ENCODE assay signal across 1 cellular context in the genomic region with DNA sequence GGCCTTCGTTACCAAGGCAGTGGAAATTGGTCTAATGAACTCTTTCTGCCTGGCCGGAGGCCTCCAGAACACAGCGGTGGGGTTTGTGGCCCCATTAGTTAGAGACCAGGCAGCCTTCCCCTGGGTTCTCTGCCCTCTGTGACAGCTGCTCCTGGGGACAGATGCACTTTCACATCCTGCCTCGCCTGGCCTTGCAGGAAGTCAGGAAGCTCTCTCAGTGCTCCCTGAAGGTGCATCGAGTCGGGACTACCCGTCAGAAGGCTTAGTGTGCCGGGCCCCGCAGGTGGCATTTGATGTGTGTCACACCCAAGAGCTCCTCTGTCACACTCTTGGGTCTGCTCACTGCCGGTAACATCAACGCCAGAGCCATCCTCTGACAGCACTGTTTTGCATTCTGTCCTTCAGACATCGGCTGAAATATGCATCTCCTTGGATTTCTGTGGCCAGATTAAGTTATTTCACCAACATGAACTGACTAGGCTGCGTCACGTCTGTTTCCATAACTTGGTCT.
TF ChIP-seq lines count a peak whose summit lies in the region.

No MANE protein-coding gene starts in this region.

TF ChIP-seq in WTC11, 78 proteins besides CTCF, POLR2A, EP300 and RAD21 (continued from another document):
- TF ChIP-seq, protein P1, sequence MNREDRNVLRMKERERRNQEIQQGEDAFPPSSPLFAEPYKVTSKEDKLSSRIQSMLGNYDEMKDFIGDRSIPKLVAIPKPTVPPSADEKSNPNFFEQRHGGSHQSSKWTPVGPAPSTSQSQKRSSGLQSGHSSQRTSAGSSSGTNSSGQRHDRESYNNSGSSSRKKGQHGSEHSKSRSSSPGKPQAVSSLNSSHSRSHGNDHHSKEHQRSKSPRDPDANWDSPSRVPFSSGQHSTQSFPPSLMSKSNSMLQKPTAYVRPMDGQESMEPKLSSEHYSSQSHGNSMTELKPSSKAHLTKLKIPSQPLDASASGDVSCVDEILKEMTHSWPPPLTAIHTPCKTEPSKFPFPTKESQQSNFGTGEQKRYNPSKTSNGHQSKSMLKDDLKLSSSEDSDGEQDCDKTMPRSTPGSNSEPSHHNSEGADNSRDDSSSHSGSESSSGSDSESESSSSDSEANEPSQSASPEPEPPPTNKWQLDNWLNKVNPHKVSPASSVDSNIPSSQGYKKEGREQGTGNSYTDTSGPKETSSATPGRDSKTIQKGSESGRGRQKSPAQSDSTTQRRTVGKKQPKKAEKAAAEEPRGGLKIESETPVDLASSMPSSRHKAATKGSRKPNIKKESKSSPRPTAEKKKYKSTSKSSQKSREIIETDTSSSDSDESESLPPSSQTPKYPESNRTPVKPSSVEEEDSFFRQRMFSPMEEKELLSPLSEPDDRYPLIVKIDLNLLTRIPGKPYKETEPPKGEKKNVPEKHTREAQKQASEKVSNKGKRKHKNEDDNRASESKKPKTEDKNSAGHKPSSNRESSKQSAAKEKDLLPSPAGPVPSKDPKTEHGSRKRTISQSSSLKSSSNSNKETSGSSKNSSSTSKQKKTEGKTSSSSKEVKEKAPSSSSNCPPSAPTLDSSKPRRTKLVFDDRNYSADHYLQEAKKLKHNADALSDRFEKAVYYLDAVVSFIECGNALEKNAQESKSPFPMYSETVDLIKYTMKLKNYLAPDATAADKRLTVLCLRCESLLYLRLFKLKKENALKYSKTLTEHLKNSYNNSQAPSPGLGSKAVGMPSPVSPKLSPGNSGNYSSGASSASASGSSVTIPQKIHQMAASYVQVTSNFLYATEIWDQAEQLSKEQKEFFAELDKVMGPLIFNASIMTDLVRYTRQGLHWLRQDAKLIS (CRISPR knock-in tag; IDR thresholded peaks at IDR 0.05; ENCODE audit: borderline replicate concordance): no peak
- no peak for TF ChIP-seq PRRX2 (CRISPR knock-in tag; IDR thresholded peaks at IDR 0.05)
- TF ChIP-seq, protein P2, sequence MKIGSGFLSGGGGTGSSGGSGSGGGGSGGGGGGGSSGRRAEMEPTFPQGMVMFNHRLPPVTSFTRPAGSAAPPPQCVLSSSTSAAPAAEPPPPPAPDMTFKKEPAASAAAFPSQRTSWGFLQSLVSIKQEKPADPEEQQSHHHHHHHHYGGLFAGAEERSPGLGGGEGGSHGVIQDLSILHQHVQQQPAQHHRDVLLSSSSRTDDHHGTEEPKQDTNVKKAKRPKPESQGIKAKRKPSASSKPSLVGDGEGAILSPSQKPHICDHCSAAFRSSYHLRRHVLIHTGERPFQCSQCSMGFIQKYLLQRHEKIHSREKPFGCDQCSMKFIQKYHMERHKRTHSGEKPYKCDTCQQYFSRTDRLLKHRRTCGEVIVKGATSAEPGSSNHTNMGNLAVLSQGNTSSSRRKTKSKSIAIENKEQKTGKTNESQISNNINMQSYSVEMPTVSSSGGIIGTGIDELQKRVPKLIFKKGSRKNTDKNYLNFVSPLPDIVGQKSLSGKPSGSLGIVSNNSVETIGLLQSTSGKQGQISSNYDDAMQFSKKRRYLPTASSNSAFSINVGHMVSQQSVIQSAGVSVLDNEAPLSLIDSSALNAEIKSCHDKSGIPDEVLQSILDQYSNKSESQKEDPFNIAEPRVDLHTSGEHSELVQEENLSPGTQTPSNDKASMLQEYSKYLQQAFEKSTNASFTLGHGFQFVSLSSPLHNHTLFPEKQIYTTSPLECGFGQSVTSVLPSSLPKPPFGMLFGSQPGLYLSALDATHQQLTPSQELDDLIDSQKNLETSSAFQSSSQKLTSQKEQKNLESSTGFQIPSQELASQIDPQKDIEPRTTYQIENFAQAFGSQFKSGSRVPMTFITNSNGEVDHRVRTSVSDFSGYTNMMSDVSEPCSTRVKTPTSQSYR (CRISPR knock-in tag; IDR thresholded peaks at IDR 0.05): no peak
- no peak for TF ChIP-seq OVOL2 (CRISPR knock-in tag; IDR thresholded peaks at IDR 0.05; ENCODE audit: borderline replicate concordance)
TF ChIP-seq in WTC11: peak in this region for 0.
